Comparison of ENCODE assay signal across 1 cellular context in genomic region chr1:113811888-113812660, GRCh38.
A peak's percentile ranks its signal among the peaks of the same experiment; 100 is the strongest.
TF ChIP-seq lines count a peak whose summit lies in the region.

TSS of gene RSBN1 (minus strand) at chr1:113812476. CDS start at chr1:113812412, 64 bp downstream.

TF ChIP-seq in HCT116, 20 proteins besides CTCF, POLR2A, EP300 and RAD21 (continued from another document):
- TF ChIP-seq ZBTB33 (IDR thresholded peaks at IDR 0.05; ENCODE audit: extremely low read depth, insufficient replicate concordance, low read length), result peak; percentile 12
- no peak for TF ChIP-seq JUND (IDR thresholded peaks at IDR 0.05)
